In genomic region chr1:34918609-34919561, GRCh38 we compare ENCODE assay signal across 10 cellular contexts. TPM values are rescaled to one million over a fixed set of nuclear protein-coding genes. Genes with fewer than 3 reads are reported as not detected.
DNase-seq lines count a peak whose midpoint lies in the region; ATAC-seq, FAIRE-seq and TF ChIP-seq lines count a peak whose summit lies in the region.
"Had no signal": no experiment of that assay in that cellular context is flagged by ENCODE, and none has a peak within 500 bp of the region (broad histone marks: within the 10 kb centered on the region; RNA-seq: fewer than 3 reads in every experiment).

No MANE protein-coding gene starts in this region.

- H3K36me3 Mint-ChIP-seq in dendritic cell treated with granulocyte-macrophage colony-stimulating factor and Interleukin-4, amounts not matched to agents 40 ng/mL and 50 ng/mL, for 4 days (ENCODE audit: low read depth) = no peaks in the 10 kb centered on the region

- H3K9me3 Mint-ChIP-seq in dendritic cell treated with granulocyte-macrophage colony-stimulating factor and Interleukin-4, amounts not matched to agents 40 ng/mL and 50 ng/mL, for 4 days = no peaks in the 10 kb centered on the region
- H3K9me3 Mint-ChIP-seq: activated T-helper 2 cell treated with anti-CD3 and anti-CD28 coated beads, Interferon-gamma antibody, Interleukin-2, Interleukin-4, amounts not matched to agents 10 μg/mL and 5 μg/mL and 100 μg/mL, durations not matched to agents 14 hours and 24 hours and 36 hours had no signal

- H3K27ac Mint-ChIP-seq in dendritic cell treated with granulocyte-macrophage colony-stimulating factor and Interleukin-4, amounts not matched to agents 40 ng/mL and 50 ng/mL, for 4 days = peak overlapping the region; percentile 57
- H3K27ac Mint-ChIP-seq: activated T-helper 2 cell treated with anti-CD3 and anti-CD28 coated beads, Interferon-gamma antibody, Interleukin-2, Interleukin-4, amounts not matched to agents 10 μg/mL and 5 μg/mL and 100 μg/mL, durations not matched to agents 14 hours and 24 hours and 36 hours had no signal

- WGBS in pancreas, 2 donors = 25 to 26% methylated on average over 21 of the region's 21 CpGs

- H3K4me1 ChIP-seq in pancreas = no peaks in the 10 kb centered on the region

- H3K4me3 Mint-ChIP-seq in dendritic cell treated with granulocyte-macrophage colony-stimulating factor and Interleukin-4, amounts not matched to agents 40 ng/mL and 50 ng/mL, for 4 days = no peak overlapping the region

- H3K4me1 Mint-ChIP-seq in dendritic cell treated with granulocyte-macrophage colony-stimulating factor and Interleukin-4, amounts not matched to agents 40 ng/mL and 50 ng/mL, for 4 days (ENCODE audit: low read depth) = peaks cover 40% of the 10 kb centered on the region

- ATAC-seq in pancreas (peak in 3 of 4 donors; percentile 11 to 40 (median 30)), GM19463 (IDR thresholded peaks at IDR 0.05; ENCODE audit: unreplicated experiment) (no peak), GM19395 (IDR thresholded peaks at IDR 0.05; ENCODE audit: unreplicated experiment) (no peak)

- FAIRE-seq in pancreas (lab: Jason Lieb, UNC) = no peak

- no peaks in the 10 kb centered on the region for H3K36me3 ChIP-seq in pancreas

- TF ChIP-seq CTCF in pancreas (IDR thresholded peaks at IDR 0.05) = no peak

- H3K9me3 ChIP-seq in pancreas = no peaks in the 10 kb centered on the region

- H3K27me3 Mint-ChIP-seq in dendritic cell treated with granulocyte-macrophage colony-stimulating factor and Interleukin-4, amounts not matched to agents 40 ng/mL and 50 ng/mL, for 4 days = peaks cover 29% of the 10 kb centered on the region

- H3K27me3 ChIP-seq in pancreas = no peaks in the 10 kb centered on the region

- H3K27ac ChIP-seq in pancreas = no peak overlapping the region
- H3K27ac ChIP-seq: 22Rv1 had no signal

- DNase-seq in DMS 273 (lab: John Stamatoyannopoulos, UW; ENCODE audit: unreplicated experiment) (peak; percentile 34), DMS 273 treated with DMSO at 0.1 percent for 48 hours (lab: John Stamatoyannopoulos, UW) (no peak), NCI-H1092 (lab: John Stamatoyannopoulos, UW) (peak; percentile 79), pancreas (no peak)
- DNase-seq in stimulated activated naive CD4-positive, alpha-beta T cell (lab: John Stamatoyannopoulos, UW) = no peak

- intact Hi-C loops in dendritic cell treated with granulocyte-macrophage colony-stimulating factor and Interleukin-4, amounts not matched to agents 40 ng/mL and 50 ng/mL, for 4 days (cut with micrococcal nuclease) = no loop called here
- intact Hi-C loops in pancreas (cut with DNase I) = no loop called here

- no peak overlapping the region for H3K4me3 ChIP-seq in pancreas

RNA-seq across cellular contexts. Expression of gene DLGAP3, which starts 10.6 kb away (rescaled TPM):
- 1 to 10 TPM in 3 of 6 donors, under 1 TPM in 3; 0.53 to 1.8 (median 1.3) TPM for total RNA-seq in pancreas
- polyA plus RNA-seq in pancreas = 1 to 10 TPM; 1.3 to 1.8 TPM

RNA-seq across cellular contexts. Expression of gene SMIM12, which starts 59.3 kb away (rescaled TPM):
- total RNA-seq in pancreas = 10 to 100 TPM in 5 of 6 donors, 1 to 10 TPM in 1; 8.3 to 18.5 (median 14.3) TPM
- 10 to 100 TPM in 1 of 2 donors, 1 to 10 TPM in 1; 6.2 to 17.1 TPM for polyA plus RNA-seq in pancreas

Comparison
In these comparisons a context has a peak if more than half of its experiments do, and no peak if none do; other contexts are left out.
1. DNase-seq: peak in DMS 273 (single experiment) and NCI-H1092 (single experiment); none in DMS 273 treated with DMSO at 0.1 percent for 48 hours (single experiment), pancreas (0 of 6) and stimulated activated naive CD4-positive, alpha-beta T cell (0 of 6).
2. ATAC-seq: peak in pancreas (3 of 4); none in GM19463 (single experiment) and GM19395 (single experiment).